In the genomic region with DNA sequence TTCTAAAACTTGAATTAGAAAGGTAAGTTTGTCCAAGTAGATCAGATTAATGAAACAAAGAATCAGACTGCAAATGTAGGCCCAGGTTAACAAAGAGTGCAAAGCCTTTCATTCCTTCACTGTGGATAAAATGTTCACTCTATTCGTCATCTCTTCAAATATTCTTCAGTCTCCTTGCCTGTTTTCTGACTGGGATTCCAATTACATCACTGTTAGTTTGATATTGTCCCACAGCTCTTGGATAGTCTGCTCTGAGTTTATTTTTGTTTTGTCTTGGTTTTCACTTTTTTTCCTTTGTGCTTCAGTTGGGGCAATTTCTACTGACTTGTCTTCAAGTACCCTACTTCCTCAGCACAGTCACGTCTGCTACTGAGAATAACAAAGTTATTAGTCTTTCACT, we compare ENCODE assay signal across 21 cellular contexts. TPM values are rescaled to one million over a fixed set of nuclear protein-coding genes. Genes with fewer than 3 reads are reported as not detected.
DNase-seq lines count a peak whose midpoint lies in the region; ATAC-seq and TF ChIP-seq lines count a peak whose summit lies in the region.
"Had no signal": no experiment of that assay in that cellular context is flagged by ENCODE, and none has a peak within 500 bp of the region (broad histone marks: within the 10 kb centered on the region; RNA-seq: fewer than 3 reads in every experiment).

No MANE protein-coding gene starts in this region.

- H3K27ac Mint-ChIP-seq in activated CD4-positive, alpha-beta memory T cell treated with anti-CD3 and anti-CD28 coated beads, Interleukin-2, amount 10 ng/mL, durations not matched to agents 7 days and 5 days = peak overlapping the region; percentile 50
- H3K27ac Mint-ChIP-seq in activated CD4-positive, alpha-beta memory T cell treated with anti-CD3 and anti-CD28 coated beads for 36 hours = no peak overlapping the region
- no peak overlapping the region for H3K27ac Mint-ChIP-seq in activated naive CD4-positive, alpha-beta T cell treated with anti-CD3 and anti-CD28 coated beads, Interleukin-2, amount 50 U/mL, for 72 hours
- H3K27ac Mint-ChIP-seq: CD14-positive monocyte had no signal

- ATAC-seq in SK-N-SH treated with all-trans-retinoic acid at 6 μM for 48 hours (peak; percentile 73), HG02884 (IDR thresholded peaks at IDR 0.05; ENCODE audit: unreplicated experiment) (no peak)
- no peak for ATAC-seq in activated naive CD4-positive, alpha-beta T cell treated with anti-CD3 and anti-CD28 coated beads, Interleukin-2, amount 50 U/mL, for 72 hours

- CTCF ChIA-PET in activated CD4-positive, alpha-beta memory T cell treated with anti-CD3 and anti-CD28 coated beads, Interleukin-2, amount 10 ng/mL, durations not matched to agents 7 days and 5 days (lab: Charles Lee) = interaction anchor here (0.7 kb wide), 1 partner anchor 27 kb away, joined by 3 read pairs; no protein-coding TSS in a partner anchor
- CTCF ChIA-PET in activated CD4-positive, alpha-beta memory T cell treated with anti-CD3 and anti-CD28 coated beads for 36 hours (lab: Charles Lee) = no interaction called here

- intact Hi-C loops in activated CD4-positive, alpha-beta memory T cell treated with anti-CD3 and anti-CD28 coated beads for 36 hours (cut with micrococcal nuclease) = loop anchor here (5.0 kb wide), 1 partner anchor 38 kb away; a partner anchor contains a TSS

- H3K4me3 Mint-ChIP-seq in activated CD4-positive, alpha-beta memory T cell treated with anti-CD3 and anti-CD28 coated beads, Interleukin-2, amount 10 ng/mL, durations not matched to agents 7 days and 5 days = no peak overlapping the region
- H3K4me3 Mint-ChIP-seq in activated CD4-positive, alpha-beta memory T cell treated with anti-CD3 and anti-CD28 coated beads for 36 hours = no peak overlapping the region
- H3K4me3 Mint-ChIP-seq: CD14-positive monocyte had no signal

- no peaks in the 10 kb centered on the region for H3K27me3 Mint-ChIP-seq in activated CD4-positive, alpha-beta memory T cell treated with anti-CD3 and anti-CD28 coated beads, Interleukin-2, amount 10 ng/mL, durations not matched to agents 7 days and 5 days
- no peaks in the 10 kb centered on the region for H3K27me3 Mint-ChIP-seq in activated CD4-positive, alpha-beta memory T cell treated with anti-CD3 and anti-CD28 coated beads for 36 hours

- peaks cover 70% of the 10 kb centered on the region for H3K4me1 Mint-ChIP-seq in activated CD4-positive, alpha-beta memory T cell treated with anti-CD3 and anti-CD28 coated beads, Interleukin-2, amount 10 ng/mL, durations not matched to agents 7 days and 5 days
- H3K4me1 Mint-ChIP-seq in activated CD4-positive, alpha-beta memory T cell treated with anti-CD3 and anti-CD28 coated beads for 36 hours (ENCODE audit: low read depth) = peaks cover 45% of the 10 kb centered on the region
- H3K4me1 Mint-ChIP-seq: CD14-positive monocyte had no signal

- DNase-seq in activated CD4-positive, alpha-beta memory T cell treated with anti-CD3 and anti-CD28 coated beads, Interleukin-2, amount 10 ng/mL, durations not matched to agents 7 days and 5 days = no peak
- no peak for DNase-seq in activated CD4-positive, alpha-beta memory T cell treated with anti-CD3 and anti-CD28 coated beads for 36 hours
- peak; percentile 55 for DNase-seq in dedifferentiated amniotic fluid mesenchymal stem cell (ENCODE audit: extremely low spot score)
- DNase-seq in stromal cell of bone marrow (ENCODE audit: low read depth) = peak; percentile 21
- DNase-seq in NCI-H2227 treated with DMSO at 0.1 percent for 48 hours (lab: John Stamatoyannopoulos, UW) = no peak
- no peak for DNase-seq in activated naive CD4-positive, alpha-beta T cell treated with anti-CD3 and anti-CD28 coated beads, Interleukin-2, amount 50 U/mL, for 72 hours (ENCODE audit: low spot score in 2 of 2)
- DNase-seq: DMS79 treated with DMSO at 0.1 percent for 48 hours; KG1; left ventricle myocardium inferior; NCI-H1092 treated with DMSO at 0.1 percent for 48 hours; NCI-H2081 treated with DMSO at 0.1 percent for 48 hours; NCI-H526 treated with DMSO at 0.1 percent for 48 hours; nucleus accumbens; SHP77; stimulated activated naive CD4-positive, alpha-beta T cell; T-helper 9 cell had no signal

- POLR2A ChIA-PET in activated CD4-positive, alpha-beta memory T cell treated with anti-CD3 and anti-CD28 coated beads, Interleukin-2, amount 10 ng/mL, durations not matched to agents 7 days and 5 days (lab: Charles Lee) = interaction anchor here (0.7 to 4.4 kb wide), 4 partner anchors 9 to 38 kb away, joined by 3 to 64 read pairs (median 34); no protein-coding TSS in a partner anchor
- POLR2A ChIA-PET in activated CD4-positive, alpha-beta memory T cell treated with anti-CD3 and anti-CD28 coated beads for 36 hours (lab: Charles Lee) = no interaction called here

- peaks cover 44% of the 10 kb centered on the region for H3K36me3 Mint-ChIP-seq in activated CD4-positive, alpha-beta memory T cell treated with anti-CD3 and anti-CD28 coated beads, Interleukin-2, amount 10 ng/mL, durations not matched to agents 7 days and 5 days (ENCODE audit: low read depth)
- no peaks in the 10 kb centered on the region for H3K36me3 Mint-ChIP-seq in activated CD4-positive, alpha-beta memory T cell treated with anti-CD3 and anti-CD28 coated beads for 36 hours
- H3K36me3 Mint-ChIP-seq in activated naive CD4-positive, alpha-beta T cell treated with anti-CD3 and anti-CD28 coated beads, Interleukin-2, amount 50 U/mL, for 72 hours = peaks cover 10 to 14% of the 10 kb centered on the region in 2 donors
- H3K36me3 Mint-ChIP-seq: CD14-positive monocyte had no signal

- H3K9me3 Mint-ChIP-seq in activated CD4-positive, alpha-beta memory T cell treated with anti-CD3 and anti-CD28 coated beads, Interleukin-2, amount 10 ng/mL, durations not matched to agents 7 days and 5 days = peaks cover 18% of the 10 kb centered on the region
- no peaks in the 10 kb centered on the region for H3K9me3 Mint-ChIP-seq in activated CD4-positive, alpha-beta memory T cell treated with anti-CD3 and anti-CD28 coated beads for 36 hours
- peaks cover 7 to 11% of the 10 kb centered on the region in 2 donors for H3K9me3 Mint-ChIP-seq in activated naive CD4-positive, alpha-beta T cell treated with anti-CD3 and anti-CD28 coated beads, Interleukin-2, amount 50 U/mL, for 72 hours

TF ChIP-seq in SK-N-SH treated with all-trans-retinoic acid at 6 μM for 48 hours, 23 proteins besides CTCF, POLR2A, EP300 and RAD21:
- TF ChIP-seq, protein P1, sequence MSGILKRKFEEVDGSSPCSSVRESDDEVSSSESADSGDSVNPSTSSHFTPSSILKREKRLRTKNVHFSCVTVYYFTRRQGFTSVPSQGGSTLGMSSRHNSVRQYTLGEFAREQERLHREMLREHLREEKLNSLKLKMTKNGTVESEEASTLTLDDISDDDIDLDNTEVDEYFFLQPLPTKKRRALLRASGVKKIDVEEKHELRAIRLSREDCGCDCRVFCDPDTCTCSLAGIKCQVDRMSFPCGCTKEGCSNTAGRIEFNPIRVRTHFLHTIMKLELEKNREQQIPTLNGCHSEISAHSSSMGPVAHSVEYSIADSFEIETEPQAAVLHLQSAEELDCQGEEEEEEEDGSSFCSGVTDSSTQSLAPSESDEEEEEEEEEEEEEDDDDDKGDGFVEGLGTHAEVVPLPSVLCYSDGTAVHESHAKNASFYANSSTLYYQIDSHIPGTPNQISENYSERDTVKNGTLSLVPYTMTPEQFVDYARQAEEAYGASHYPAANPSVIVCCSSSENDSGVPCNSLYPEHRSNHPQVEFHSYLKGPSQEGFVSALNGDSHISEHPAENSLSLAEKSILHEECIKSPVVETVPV (CRISPR knock-in tag; IDR thresholded peaks at IDR 0.05) = no peak
- TF ChIP-seq TOX (CRISPR knock-in tag; IDR thresholded peaks at IDR 0.05; ENCODE audit: borderline replicate concordance) (0 out of 2 replicates have a peak, but pooled peaks have one; percentile 10), GLIS3 (CRISPR knock-in tag; IDR thresholded peaks at IDR 0.05) (no peak)

RNA-seq across cellular contexts. Expression of a gene that starts 38.5 kb away (rescaled TPM):
- 1,000 to 10,000 TPM; 1,058 to 1,099 TPM for total RNA-seq in activated CD4-positive, alpha-beta memory T cell treated with anti-CD3 and anti-CD28 coated beads, Interleukin-2, amount 10 ng/mL, durations not matched to agents 7 days and 5 days
- 10 to 100 TPM; 13.7 to 16.9 TPM for total RNA-seq in activated CD4-positive, alpha-beta memory T cell treated with anti-CD3 and anti-CD28 coated beads for 36 hours
- 1 to 10 TPM; 1.7 to 3.3 TPM for total RNA-seq in activated naive CD4-positive, alpha-beta T cell treated with anti-CD3 and anti-CD28 coated beads, Interleukin-2, amount 50 U/mL, for 72 hours
- total RNA-seq: dermis blood vessel endothelial cell, epithelial cell of proximal tubule had no signal

RNA-seq across cellular contexts. Expression of a gene that starts 39.8 kb away (rescaled TPM):
- total RNA-seq in activated CD4-positive, alpha-beta memory T cell treated with anti-CD3 and anti-CD28 coated beads, Interleukin-2, amount 10 ng/mL, durations not matched to agents 7 days and 5 days = 10 to 100 TPM; 14.5 to 14.7 TPM
- total RNA-seq in activated CD4-positive, alpha-beta memory T cell treated with anti-CD3 and anti-CD28 coated beads for 36 hours = 1 to 10 TPM; 1.8 TPM
- under 1 TPM in 1 of 2 donors, not detected in 1; 0.98 TPM for total RNA-seq in activated naive CD4-positive, alpha-beta T cell treated with anti-CD3 and anti-CD28 coated beads, Interleukin-2, amount 50 U/mL, for 72 hours
- total RNA-seq: dermis blood vessel endothelial cell, epithelial cell of proximal tubule had no signal

Comparison
In these comparisons a context has a peak if more than half of its experiments do, and no peak if none do; other contexts are left out.
1. RNA of a gene that starts 38.5 kb away (total RNA-seq): 1,058 to 1,099 TPM in activated CD4-positive, alpha-beta memory T cell treated with anti-CD3 and anti-CD28 coated beads, Interleukin-2, amount 10 ng/mL, durations not matched to agents 7 days and 5 days; 13.7 to 16.9 TPM in activated CD4-positive, alpha-beta memory T cell treated with anti-CD3 and anti-CD28 coated beads for 36 hours and 1.7 to 3.3 TPM in activated naive CD4-positive, alpha-beta T cell treated with anti-CD3 and anti-CD28 coated beads, Interleukin-2, amount 50 U/mL, for 72 hours; every median in the first group is over 10 times any median in the second.
2. RNA of a gene that starts 39.8 kb away (total RNA-seq): 14.5 to 14.7 TPM in activated CD4-positive, alpha-beta memory T cell treated with anti-CD3 and anti-CD28 coated beads, Interleukin-2, amount 10 ng/mL, durations not matched to agents 7 days and 5 days; 1.8 TPM in activated CD4-positive, alpha-beta memory T cell treated with anti-CD3 and anti-CD28 coated beads for 36 hours and 0.98 TPM in activated naive CD4-positive, alpha-beta T cell treated with anti-CD3 and anti-CD28 coated beads, Interleukin-2, amount 50 U/mL, for 72 hours; every median in the first group is over 4 times any median in the second.
3. DNase-seq: peak in dedifferentiated amniotic fluid mesenchymal stem cell (single experiment) and stromal cell of bone marrow (single experiment); none in activated CD4-positive, alpha-beta memory T cell treated with anti-CD3 and anti-CD28 coated beads, Interleukin-2, amount 10 ng/mL, durations not matched to agents 7 days and 5 days (single experiment), activated CD4-positive, alpha-beta memory T cell treated with anti-CD3 and anti-CD28 coated beads for 36 hours (single experiment), NCI-H2227 treated with DMSO at 0.1 percent for 48 hours (single experiment) and activated naive CD4-positive, alpha-beta T cell treated with anti-CD3 and anti-CD28 coated beads, Interleukin-2, amount 50 U/mL, for 72 hours (0 of 2).